In genomic region chr22:20574920-20575353, GRCh38 we compare ENCODE assay signal across 15 cellular contexts.
"Had no signal": no experiment of that assay in that cellular context is flagged by ENCODE, and none has a peak within 500 bp of the region (broad histone marks: within the 10 kb centered on the region; RNA-seq: fewer than 3 reads in every experiment).

No MANE protein-coding gene starts in this region.

- H3K9me3 ChIP-seq: psoas muscle had no signal

- H3K4me3 ChIP-seq: psoas muscle had no signal

- H3K9me3 Mint-ChIP-seq: brain; endodermal cell; stimulated activated naive CD8-positive, alpha-beta T cell treated with anti-CD3 and anti-CD28 coated beads, Interleukin-15, Interleukin-2, amounts not matched to agents 100 ng/mL and 50 ng/mL, for 24 hours; WTC11 had no signal

- H3K27ac ChIP-seq: psoas muscle had no signal

- H3K4me1 Mint-ChIP-seq: brain, endodermal cell, WTC11 had no signal

- ATAC-seq: psoas muscle, sciatic nerve, WTC11 had no signal

- H3K27me3 Mint-ChIP-seq: brain; stimulated activated naive CD8-positive, alpha-beta T cell treated with anti-CD3 and anti-CD28 coated beads, Interleukin-15, Interleukin-2, amounts not matched to agents 100 ng/mL and 50 ng/mL, for 24 hours had no signal

- H3K27ac Mint-ChIP-seq: brain, endodermal cell, WTC11 had no signal

- DNase-seq: activated CD4-positive, alpha-beta T cell treated with anti-CD3 and anti-CD28 coated beads for 48 hours; activated CD8-positive, alpha-beta memory T cell treated with anti-CD3 and anti-CD28 coated beads for 24 hours; activated naive CD4-positive, alpha-beta T cell treated with anti-CD3 and anti-CD28 coated beads, Interleukin-2, amount 50 U/mL, for 16 hours; amniotic stem cell; dermis blood vessel endothelial cell; endodermal cell; hypothalamus; mammary epithelial cell; stimulated activated CD4-positive, alpha-beta T cell treated with anti-CD3 and anti-CD28 coated beads, Interleukin-2, amount 100 ng/mL, for 48 hours; T-helper 1 cell had no signal

- H3K4me3 Mint-ChIP-seq: brain; endodermal cell; stimulated activated naive CD8-positive, alpha-beta T cell treated with anti-CD3 and anti-CD28 coated beads, Interleukin-15, Interleukin-2, amounts not matched to agents 100 ng/mL and 50 ng/mL, for 24 hours; WTC11 had no signal
